In the genomic region with DNA sequence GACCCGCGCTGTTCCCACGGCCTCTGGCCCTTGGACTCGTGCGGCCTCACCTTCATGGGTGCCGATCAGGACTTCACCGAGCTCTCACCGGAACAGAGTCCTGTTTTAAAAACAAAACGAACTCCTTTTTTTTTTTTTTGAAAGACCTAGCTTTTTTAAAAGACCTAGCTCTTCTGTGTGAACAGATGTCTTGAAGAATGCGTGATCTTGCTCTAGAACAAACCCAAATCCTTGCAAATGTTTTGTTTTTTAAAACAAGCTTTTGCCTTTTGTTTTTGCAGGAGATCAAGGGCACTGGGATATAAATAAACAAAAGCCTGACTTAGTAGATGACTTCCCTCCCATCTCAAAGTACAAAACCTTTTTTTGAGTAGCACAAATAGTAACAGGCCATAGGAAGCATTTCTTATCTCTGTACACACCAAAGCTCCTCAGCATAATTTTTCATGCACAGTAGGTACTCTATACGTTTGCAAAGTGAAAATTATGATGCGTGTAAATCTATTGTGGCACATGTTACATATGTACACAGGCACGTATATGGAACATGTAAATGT, we compare ENCODE assay signal across 8 cellular contexts. TPM values are rescaled to one million over a fixed set of nuclear protein-coding genes. Genes with fewer than 3 reads are reported as not detected.
DNase-seq lines count a peak whose midpoint lies in the region; ATAC-seq and TF ChIP-seq lines count a peak whose summit lies in the region.

No MANE protein-coding gene starts in this region.

- intact Hi-C loops in activated T-helper 2 cell treated with anti-CD3 and anti-CD28 coated beads, Interferon-gamma antibody, Interleukin-2, Interleukin-4, amounts not matched to agents 10 μg/mL and 5 μg/mL and 100 μg/mL, durations not matched to agents 14 hours and 24 hours and 36 hours (cut with micrococcal nuclease), result loop anchor here (2.0 to 10.0 kb wide), 6 partner anchors 120 to 1710 kb away; a partner anchor contains a TSS

- peaks cover 6% of the 10 kb centered on the region for H3K9me3 ChIP-seq in AG04450 (ENCODE audit: control insufficient read depth, insufficient read depth, low read length)
- H3K9me3 ChIP-seq in subcutaneous abdominal adipose tissue (ENCODE audit: control insufficient read depth in 5 of 5, low read length in 5 of 5), result no peaks in the 10 kb centered on the region

- no peak for DNase-seq in AG04450 (ENCODE audit: low read depth, low spot score)
- DNase-seq in HT-29 (ENCODE audit: low spot score), result peak; percentile 59
- DNase-seq in activated T-helper 2 cell treated with anti-CD3 and anti-CD28 coated beads, Interferon-gamma antibody, Interleukin-2, Interleukin-4, amounts not matched to agents 10 μg/mL and 5 μg/mL and 100 μg/mL, durations not matched to agents 14 hours and 24 hours and 36 hours (ENCODE audit: low spot score), result no peak
- DNase-seq in immature natural killer cell, result peak in 1 of 3 donors; percentile 22
- no peak for DNase-seq in dedifferentiated amniotic fluid mesenchymal stem cell (ENCODE audit: extremely low spot score)
- DNase-seq in KBM-7, result no peak

- H3K36me3 ChIP-seq in subcutaneous abdominal adipose tissue (ENCODE audit: control insufficient read depth in 5 of 5, insufficient read depth in 5 of 5, low read length in 5 of 5), result no peaks in the 10 kb centered on the region

- CTCF ChIA-PET in AG04450 (lab: Charles Lee), result interaction anchor here (0.5 to 1.6 kb wide), 13 partner anchors 10 to 1665 kb away, joined by 3 to 13 read pairs (median 4); a partner anchor contains a TSS

- no peak for ATAC-seq in HG02981 (IDR thresholded peaks at IDR 0.05; ENCODE audit: unreplicated experiment)

- H3K4me1 Mint-ChIP-seq in activated T-helper 2 cell treated with anti-CD3 and anti-CD28 coated beads, Interferon-gamma antibody, Interleukin-2, Interleukin-4, amounts not matched to agents 10 μg/mL and 5 μg/mL and 100 μg/mL, durations not matched to agents 14 hours and 24 hours and 36 hours (ENCODE audit: low read depth), result peaks cover 21% of the 10 kb centered on the region
- peaks cover 41 to 43% of the 10 kb centered on the region in 2 donors for H3K4me1 Mint-ChIP-seq in immature natural killer cell

- TF ChIP-seq CTCF in AG04450 (IDR thresholded peaks at IDR 0.05; ENCODE audit: low read depth, low read length), result no peak

- H3K27me3 Mint-ChIP-seq in activated T-helper 2 cell treated with anti-CD3 and anti-CD28 coated beads, Interferon-gamma antibody, Interleukin-2, Interleukin-4, amounts not matched to agents 10 μg/mL and 5 μg/mL and 100 μg/mL, durations not matched to agents 14 hours and 24 hours and 36 hours (ENCODE audit: low read depth), result no peaks in the 10 kb centered on the region
- peaks cover 32 to 41% (median 40%) of the 10 kb centered on the region in 3 donors for H3K27me3 Mint-ChIP-seq in immature natural killer cell (ENCODE audit: low read depth in 3 of 3)

- peaks cover 4 to 41% (median 35%) of the 10 kb centered on the region in 5 donors for H3K4me1 ChIP-seq in subcutaneous abdominal adipose tissue (ENCODE audit: control insufficient read depth in 5 of 5, insufficient read depth in 5 of 5, low read length in 5 of 5)

- POLR2A ChIA-PET in AG04450 (lab: Yijun Ruan, JAX), result interaction anchor here (0.6 to 2.1 kb wide), 12 partner anchors 11 to 555 kb away, joined by 3 to 34 read pairs (median 4); a partner anchor contains a TSS

- H3K27ac Mint-ChIP-seq in activated T-helper 2 cell treated with anti-CD3 and anti-CD28 coated beads, Interferon-gamma antibody, Interleukin-2, Interleukin-4, amounts not matched to agents 10 μg/mL and 5 μg/mL and 100 μg/mL, durations not matched to agents 14 hours and 24 hours and 36 hours, result peak overlapping the region; percentile 93
- peak overlapping the region; percentile 95 to 100 (median 98) for H3K27ac Mint-ChIP-seq in immature natural killer cell

- H3K4me3 Mint-ChIP-seq in activated T-helper 2 cell treated with anti-CD3 and anti-CD28 coated beads, Interferon-gamma antibody, Interleukin-2, Interleukin-4, amounts not matched to agents 10 μg/mL and 5 μg/mL and 100 μg/mL, durations not matched to agents 14 hours and 24 hours and 36 hours (ENCODE audit: low read depth), result peak overlapping the region; percentile 83
- H3K4me3 Mint-ChIP-seq in immature natural killer cell, result peak overlapping the region; percentile 95 to 99 (median 97)

- H3K9me3 Mint-ChIP-seq in activated T-helper 2 cell treated with anti-CD3 and anti-CD28 coated beads, Interferon-gamma antibody, Interleukin-2, Interleukin-4, amounts not matched to agents 10 μg/mL and 5 μg/mL and 100 μg/mL, durations not matched to agents 14 hours and 24 hours and 36 hours, result no peaks in the 10 kb centered on the region
- H3K9me3 Mint-ChIP-seq in immature natural killer cell, result peaks cover 0 to 2% (median 0%) of the 10 kb centered on the region in 6 donors

- H3K27me3 ChIP-seq in AG04450 (ENCODE audit: control insufficient read depth, insufficient read depth, low read length), result no peaks in the 10 kb centered on the region
- no peaks in the 10 kb centered on the region for H3K27me3 ChIP-seq in subcutaneous abdominal adipose tissue (ENCODE audit: control insufficient read depth in 5 of 5, insufficient read depth in 4 of 5, low read length in 5 of 5)

- peak overlapping the region; percentile 74 to 97 (median 89) for H3K9ac ChIP-seq in subcutaneous abdominal adipose tissue (ENCODE audit: low read length in 5 of 5)

- in situ Hi-C loops in KBM-7 (cut with MboI; ENCODE audit: low pct_unique_long_range_greater_than_20kb, low sequenced_read_pairs), result no loop called here

- H3K27ac ChIP-seq in AG04450 (ENCODE audit: low read depth, low read length) (peak overlapping the region; percentile 99), subcutaneous abdominal adipose tissue (ENCODE audit: low read depth, low read length) (peak overlapping the region; percentile 94)

- peak overlapping the region; percentile 90 for H3K4me3 ChIP-seq in AG04450 (ENCODE audit: low read depth, low read length)
- peak overlapping the region; percentile 57 to 97 (median 92) for H3K4me3 ChIP-seq in subcutaneous abdominal adipose tissue (ENCODE audit: low read depth in 1 of 5, low read length in 5 of 5)

- peaks cover 36% of the 10 kb centered on the region for H3K36me3 Mint-ChIP-seq in activated T-helper 2 cell treated with anti-CD3 and anti-CD28 coated beads, Interferon-gamma antibody, Interleukin-2, Interleukin-4, amounts not matched to agents 10 μg/mL and 5 μg/mL and 100 μg/mL, durations not matched to agents 14 hours and 24 hours and 36 hours (ENCODE audit: low read depth)
- peaks cover 0 to 10% (median 0%) of the 10 kb centered on the region in 3 donors for H3K36me3 Mint-ChIP-seq in immature natural killer cell

RNA-seq across cellular contexts. Expression of a gene that starts 1.1 kb away (rescaled TPM):
- 5.7 and 9.1 TPM in 2 replicates for polyA plus RNA-seq in AG04450 (2011; rRNA removed)
- polyA minus RNA-seq in AG04450 (2011; rRNA and poly(A)+ RNA removed), result 9.8 and 13.5 TPM in 2 replicates
- total RNA-seq in HT-29 (2014; rRNA removed; shearing (Covaris generic)), result 7.7 and 8.2 TPM in 2 replicates
- 37.0 and 37.1 TPM in 2 replicates for total RNA-seq in activated T-helper 2 cell treated with anti-CD3 and anti-CD28 coated beads, Interferon-gamma antibody, Interleukin-2, Interleukin-4, amounts not matched to agents 10 μg/mL and 5 μg/mL and 100 μg/mL, durations not matched to agents 14 hours and 24 hours and 36 hours
- 10 to 100 TPM; 25.9 to 39.0 (median 33.0) TPM for polyA plus RNA-seq in immature natural killer cell

RNA-seq across cellular contexts. Expression of a gene that starts 52.9 kb away (rescaled TPM):
- polyA plus RNA-seq in AG04450 (2011; rRNA removed) (57.2 and 67.7 TPM in 2 replicates), immature natural killer cell (10 to 100 TPM; 41.8 to 73.3 (median 61.5) TPM)
- polyA minus RNA-seq in AG04450 (2011; rRNA and poly(A)+ RNA removed), result 58.5 and 60.8 TPM in 2 replicates
- 45.3 and 51.3 TPM in 2 replicates for total RNA-seq in HT-29 (2014; rRNA removed; shearing (Covaris generic))
- 44.5 and 47.5 TPM in 2 replicates for total RNA-seq in activated T-helper 2 cell treated with anti-CD3 and anti-CD28 coated beads, Interferon-gamma antibody, Interleukin-2, Interleukin-4, amounts not matched to agents 10 μg/mL and 5 μg/mL and 100 μg/mL, durations not matched to agents 14 hours and 24 hours and 36 hours
